Comparison of ENCODE assay signal across 8 cellular contexts in genomic region chr21:14120091-14120734, GRCh38.
DNase-seq lines count a peak whose midpoint lies in the region; ATAC-seq and TF ChIP-seq lines count a peak whose summit lies in the region.

No MANE protein-coding gene starts in this region.

- H3K4me3 ChIP-seq in H7 (ENCODE audit: insufficient read depth, low read depth, low read length), result no peak overlapping the region
- no peak overlapping the region for H3K4me3 ChIP-seq in MM.1S (ENCODE audit: low read length)
- H3K4me3 ChIP-seq in hepatocyte, result no peak overlapping the region

- CTCF ChIA-PET in activated CD4-positive, alpha-beta memory T cell treated with anti-CD3 and anti-CD28 coated beads for 36 hours (lab: Charles Lee), result interaction anchor here (0.6 to 1.2 kb wide), 4 partner anchors 9 to 109 kb away, joined by 3 to 7 read pairs (median 4); no protein-coding TSS in a partner anchor

- H3K27ac ChIP-seq in MM.1S (ENCODE audit: low read length), result no peak overlapping the region
- no peak overlapping the region for H3K27ac ChIP-seq in hepatocyte

- H3K9me3 Mint-ChIP-seq in activated CD4-positive, alpha-beta memory T cell treated with anti-CD3 and anti-CD28 coated beads for 36 hours, result peaks cover 2% of the 10 kb centered on the region

- no peaks in the 10 kb centered on the region for H3K36me3 Mint-ChIP-seq in activated CD4-positive, alpha-beta memory T cell treated with anti-CD3 and anti-CD28 coated beads for 36 hours

- ATAC-seq in sciatic nerve, result no peak

- peak; percentile 66 for DNase-seq in activated CD4-positive, alpha-beta T cell treated with anti-CD3 and anti-CD28 coated beads for 48 hours
- no peak for DNase-seq in activated CD4-positive, alpha-beta T cell treated with anti-CD3 and anti-CD28 coated beads for 1 hour
- DNase-seq in H7 (peak; percentile 5), MM.1S (peak; percentile 58), hepatocyte (ENCODE audit: low spot score) (peak; percentile 33), sciatic nerve (ENCODE audit: low spot score) (no peak)
- DNase-seq in activated CD4-positive, alpha-beta memory T cell treated with anti-CD3 and anti-CD28 coated beads for 36 hours, result peak; percentile 69
- peak; percentile 6 for DNase-seq in stimulated activated CD8-positive, alpha-beta memory T cell treated with anti-CD3 and anti-CD28 coated beads, Interleukin-15, amount 100 ng/mL, for 24 hours (ENCODE audit: low read depth)

- intact Hi-C loops in activated CD4-positive, alpha-beta memory T cell treated with anti-CD3 and anti-CD28 coated beads for 36 hours (cut with micrococcal nuclease), result no loop called here
- intact Hi-C loops in sciatic nerve (cut with DNase I), result no loop called here

- no peak overlapping the region for H3K27ac Mint-ChIP-seq in activated CD4-positive, alpha-beta memory T cell treated with anti-CD3 and anti-CD28 coated beads for 36 hours

- POLR2A ChIA-PET in activated CD4-positive, alpha-beta memory T cell treated with anti-CD3 and anti-CD28 coated beads for 36 hours (lab: Charles Lee), result no interaction called here

- WGBS in hepatocyte (ENCODE audit: low lambda C conversion rate, missing lambda C conversion rate), result 22% methylated on average over 4 of the region's 4 CpGs

- no peak overlapping the region for H3K4me2 ChIP-seq in MM.1S (ENCODE audit: low read depth, low read length)
- no peak overlapping the region for H3K4me2 ChIP-seq in hepatocyte

- no peaks in the 10 kb centered on the region for H3F3A ChIP-seq in MM.1S (ENCODE audit: insufficient read depth, low read length)

- no peak overlapping the region for H2AFZ ChIP-seq in MM.1S (ENCODE audit: low read length)
- H2AFZ ChIP-seq in hepatocyte, result no peak overlapping the region

- no peak overlapping the region for H3K4me3 Mint-ChIP-seq in activated CD4-positive, alpha-beta memory T cell treated with anti-CD3 and anti-CD28 coated beads for 36 hours

- no peaks in the 10 kb centered on the region for H3K9me3 ChIP-seq in MM.1S (replicated peaks; ENCODE audit: insufficient read depth, low read length)
- no peaks in the 10 kb centered on the region for H3K9me3 ChIP-seq in hepatocyte (ENCODE audit: low read depth)

- no peak overlapping the region for H3K9ac ChIP-seq in MM.1S (ENCODE audit: low read length)

- H3K9me2 ChIP-seq in MM.1S (replicated peaks; ENCODE audit: insufficient read depth, low read length) (no peaks in the 10 kb centered on the region), hepatocyte (replicated peaks; ENCODE audit: insufficient read depth) (no peaks in the 10 kb centered on the region)

- peak; percentile 77 for TF ChIP-seq CTCF in MM.1S (IDR thresholded peaks at IDR 0.05; ENCODE audit: low read length)
- peak; percentile 42 for TF ChIP-seq CTCF in hepatocyte (IDR thresholded peaks at IDR 0.05; ENCODE audit: poor library complexity)

- no peaks in the 10 kb centered on the region for H3K27me3 Mint-ChIP-seq in activated CD4-positive, alpha-beta memory T cell treated with anti-CD3 and anti-CD28 coated beads for 36 hours

- no peaks in the 10 kb centered on the region for H3K4me1 ChIP-seq in MM.1S (ENCODE audit: low read length)
- no peaks in the 10 kb centered on the region for H3K4me1 ChIP-seq in hepatocyte (ENCODE audit: insufficient read depth)

- H3K27me3 ChIP-seq in H7 (ENCODE audit: control insufficient read depth, insufficient read depth, low read length) (no peaks in the 10 kb centered on the region), MM.1S (replicated peaks; ENCODE audit: insufficient read depth, low read length) (no peaks in the 10 kb centered on the region), hepatocyte (no peaks in the 10 kb centered on the region)

- H3K79me2 ChIP-seq in MM.1S (ENCODE audit: low read length), result no peaks in the 10 kb centered on the region
- H3K79me2 ChIP-seq in hepatocyte, result no peaks in the 10 kb centered on the region

- H3K36me3 ChIP-seq in H7 (replicated peaks; ENCODE audit: control insufficient read depth, insufficient read depth, low read length), result no peaks in the 10 kb centered on the region
- no peaks in the 10 kb centered on the region for H3K36me3 ChIP-seq in MM.1S (replicated peaks; ENCODE audit: insufficient read depth, low read length)
- H3K36me3 ChIP-seq in hepatocyte (replicated peaks; ENCODE audit: insufficient read depth, low read depth), result no peaks in the 10 kb centered on the region

- no peaks in the 10 kb centered on the region for H4K20me1 ChIP-seq in MM.1S (ENCODE audit: insufficient read depth, low read length)
- H4K20me1 ChIP-seq in hepatocyte (ENCODE audit: insufficient read depth, poor library complexity, severe bottlenecking), result no peaks in the 10 kb centered on the region

- H3K4me1 Mint-ChIP-seq in activated CD4-positive, alpha-beta memory T cell treated with anti-CD3 and anti-CD28 coated beads for 36 hours (ENCODE audit: low read depth), result peaks cover 13% of the 10 kb centered on the region

Comparison
In these comparisons a context has a peak if more than half of its experiments do, and no peak if none do; other contexts are left out.
1. DNase-seq: peak in activated CD4-positive, alpha-beta T cell treated with anti-CD3 and anti-CD28 coated beads for 48 hours (single experiment), H7 (single experiment), MM.1S (single experiment), activated CD4-positive, alpha-beta memory T cell treated with anti-CD3 and anti-CD28 coated beads for 36 hours (single experiment), hepatocyte (single experiment) and stimulated activated CD8-positive, alpha-beta memory T cell treated with anti-CD3 and anti-CD28 coated beads, Interleukin-15, amount 100 ng/mL, for 24 hours (single experiment); none in activated CD4-positive, alpha-beta T cell treated with anti-CD3 and anti-CD28 coated beads for 1 hour (single experiment) and sciatic nerve (single experiment).